17 cellular contexts compared by ENCODE assay signal in genomic region chr2:46561731-46562450, GRCh38. TPM values are rescaled to one million over a fixed set of nuclear protein-coding genes. Genes with fewer than 3 reads are reported as not detected.
DNase-seq lines count a peak whose midpoint lies in the region; ATAC-seq and TF ChIP-seq lines count a peak whose summit lies in the region.
"Had no signal": no experiment of that assay in that cellular context is flagged by ENCODE, and none has a peak within 500 bp of the region (broad histone marks: within the 10 kb centered on the region; RNA-seq: fewer than 3 reads in every experiment).

No MANE protein-coding gene starts in this region.

- no peak overlapping the region for H2BK120ac ChIP-seq in H9 (ENCODE audit: low read depth, low read length, poor library complexity, severe bottlenecking)

- no peak for ATAC-seq in CD4-positive, CD25-positive, alpha-beta regulatory T cell (ENCODE audit: low read depth in 2 of 2)
- no peak for ATAC-seq in T-helper 17 cell

- H4K91ac ChIP-seq in H9 (ENCODE audit: insufficient read length, low read depth, low read length): no peak overlapping the region

- no peak overlapping the region for H3K9ac ChIP-seq in H9 (ENCODE audit: extremely low read depth, insufficient read length, low read length)

- TF ChIP-seq POLR2A in sigmoid colon (IDR thresholded peaks at IDR 0.05): no peak

- no peak for DNase-seq in CD4-positive, CD25-positive, alpha-beta regulatory T cell
- DNase-seq in T-helper 17 cell (no peak), left ventricle myocardium inferior (peak; percentile 53), sigmoid colon (no peak), H9 (no peak), MCF 10A (ENCODE audit: unreplicated experiment) (no peak), midbrain (lab: John Stamatoyannopoulos, UW) (no peak)
- DNase-seq in stimulated activated CD4-positive, alpha-beta T cell treated with anti-CD3 and anti-CD28 coated beads, Interleukin-4, amount 100 ng/mL, for 1 hour: no peak
- DNase-seq: activated CD4-positive, alpha-beta T cell treated with anti-CD3 and anti-CD28 coated beads, Interleukin-2, amount 50 U/mL, for 4 hours; GF-D8; HCEC 1CT; NCI-H2029 treated with DMSO at 0.1 percent for 48 hours; NCI-H524 treated with DMSO at 0.1 percent for 48 hours; OCI-M1; stimulated activated naive CD4-positive, alpha-beta T cell treated with Interleukin-2 at 50 U/mL for 16 hours had no signal

- H3K27ac Mint-ChIP-seq in CD4-positive, CD25-positive, alpha-beta regulatory T cell: peak overlapping the region in 2 of 3 donors; percentile 28 to 48
- H3K27ac Mint-ChIP-seq in T-helper 17 cell (peak overlapping the region; percentile 78), H9 (no peak overlapping the region; a peak in 2 of 7 replicates), MCF 10A (ENCODE audit: low read depth, unreplicated experiment) (no peak overlapping the region)

- H2BK20ac ChIP-seq in H9 (ENCODE audit: low read depth, low read length, poor library complexity, severe bottlenecking): no peak overlapping the region

- peaks cover 28% of the 10 kb centered on the region for H3K36me3 Mint-ChIP-seq in CD4-positive, CD25-positive, alpha-beta regulatory T cell
- H3K36me3 Mint-ChIP-seq in T-helper 17 cell (ENCODE audit: low read depth): peaks cover 3% of the 10 kb centered on the region
- H3K36me3 Mint-ChIP-seq in H9 (ENCODE audit: insufficient read depth in 1 of 3, low read depth in 3 of 3): peaks cover 9 to 25% (median 24%) of the 10 kb centered on the region in 3 experiments
- peaks cover 7% of the 10 kb centered on the region for H3K36me3 Mint-ChIP-seq in MCF 10A (ENCODE audit: insufficient read depth, unreplicated experiment)

- no peaks in the 10 kb centered on the region for H3K27me3 ChIP-seq in CD4-positive, CD25-positive, alpha-beta regulatory T cell (ENCODE audit: control insufficient read depth, insufficient read depth, low read length)
- H3K27me3 ChIP-seq in left ventricle myocardium inferior (ENCODE audit: low read depth) (no peaks in the 10 kb centered on the region), sigmoid colon (no peaks in the 10 kb centered on the region), H9 (ENCODE audit: insufficient read depth, low read length) (no peaks in the 10 kb centered on the region)

- no peak overlapping the region for H3K4me2 ChIP-seq in H9 (ENCODE audit: insufficient read depth, insufficient read length, low read length)

- no peak overlapping the region for H2AK5ac ChIP-seq in H9 (ENCODE audit: insufficient read length, low read length)

- POLR2A ChIA-PET in MCF 10A (lab: Yijun Ruan, JAX): interaction anchor here (1.0 to 1.3 kb wide), 2 partner anchors 15 to 56 kb away, joined by 3 to 4 read pairs; no protein-coding TSS in a partner anchor

- peaks cover 2% of the 10 kb centered on the region for H3K4me1 ChIP-seq in CD4-positive, CD25-positive, alpha-beta regulatory T cell (ENCODE audit: control insufficient read depth, insufficient read depth, low read length, poor library complexity, severe bottlenecking)
- H3K4me1 ChIP-seq in left ventricle myocardium inferior (peaks cover 96% of the 10 kb centered on the region), sigmoid colon (peaks cover 0 to 58% (median 44%) of the 10 kb centered on the region in 4 donors), H9 (ENCODE audit: insufficient read depth, low read length) (0 out of 2 replicates have a peak, but pooled peaks cover 3% of the 10 kb centered on the region)

- TF ChIP-seq EP300 in sigmoid colon (IDR thresholded peaks at IDR 0.05): no peak

- peaks cover 4% of the 10 kb centered on the region for H3K79me1 ChIP-seq in H9 (ENCODE audit: insufficient read depth, low read depth, low read length, poor library complexity, severe bottlenecking)

- H4K5ac ChIP-seq in H9 (ENCODE audit: insufficient read length, low read depth, low read length): no peak overlapping the region

- H3K27me3 Mint-ChIP-seq in CD4-positive, CD25-positive, alpha-beta regulatory T cell: no peaks in the 10 kb centered on the region
- H3K27me3 Mint-ChIP-seq in T-helper 17 cell: no peaks in the 10 kb centered on the region
- H3K27me3 Mint-ChIP-seq in H9 (ENCODE audit: low read depth): no peaks in the 10 kb centered on the region
- H3K27me3 Mint-ChIP-seq in MCF 10A (ENCODE audit: insufficient read depth, unreplicated experiment): no peaks in the 10 kb centered on the region

- no peak overlapping the region for H2AFZ ChIP-seq in H9 (ENCODE audit: low read length)

- H3K23me2 ChIP-seq in H9 (ENCODE audit: insufficient read length, low read depth, low read length, poor library complexity, severe bottlenecking): no peaks in the 10 kb centered on the region

- no peak overlapping the region for H2BK5ac ChIP-seq in H9 (ENCODE audit: insufficient read length, low read length)

- H3K4me3 Mint-ChIP-seq in CD4-positive, CD25-positive, alpha-beta regulatory T cell: no peak overlapping the region
- peak overlapping the region; percentile 47 for H3K4me3 Mint-ChIP-seq in T-helper 17 cell
- no peak overlapping the region for H3K4me3 Mint-ChIP-seq in H9
- no peak overlapping the region for H3K4me3 Mint-ChIP-seq in MCF 10A (ENCODE audit: unreplicated experiment)

- peaks cover 4 to 6% of the 10 kb centered on the region in 2 experiments for H3K9me3 ChIP-seq in CD4-positive, CD25-positive, alpha-beta regulatory T cell (ENCODE audit: control insufficient read depth in 2 of 2, low read length in 2 of 2)
- no peaks in the 10 kb centered on the region for H3K9me3 ChIP-seq in T-helper 17 cell (ENCODE audit: control insufficient read depth, low read length, poor library complexity, severe bottlenecking)
- H3K9me3 ChIP-seq in left ventricle myocardium inferior (replicated peaks): peaks cover 12% of the 10 kb centered on the region
- H3K9me3 ChIP-seq in sigmoid colon: no peaks in the 10 kb centered on the region
- no peaks in the 10 kb centered on the region for H3K9me3 ChIP-seq in H9 (ENCODE audit: control insufficient read depth, low read depth, low read length)

- no peak for TF ChIP-seq CTCF in left ventricle myocardium inferior (IDR thresholded peaks at IDR 0.05; ENCODE audit: borderline replicate concordance)
- TF ChIP-seq CTCF in sigmoid colon (IDR thresholded peaks at IDR 0.05): no peak
- TF ChIP-seq CTCF in H9 (conservative IDR thresholded peaks at IDR 0.05): no peak
- TF ChIP-seq CTCF in MCF 10A (IDR thresholded peaks at IDR 0.05; ENCODE audit: unreplicated experiment): no peak

- CTCF ChIA-PET in MCF 10A (lab: Yijun Ruan, JAX): no interaction called here

- H4K20me1 ChIP-seq in H9 (ENCODE audit: control insufficient read depth, insufficient read depth, insufficient read length): no peaks in the 10 kb centered on the region

- no peak overlapping the region for H3K4me3 ChIP-seq in CD4-positive, CD25-positive, alpha-beta regulatory T cell (ENCODE audit: low read depth, low read length)
- H3K4me3 ChIP-seq in left ventricle myocardium inferior (peak overlapping the region; percentile 32), sigmoid colon (no peak overlapping the region)
- H3K4me3 ChIP-seq: SK-N-MC, skin epidermis had no signal

- no peak overlapping the region for H3K4ac ChIP-seq in H9 (ENCODE audit: low read depth, low read length)

- no peak overlapping the region for H3K18ac ChIP-seq in H9 (ENCODE audit: insufficient read length, low read depth, low read length)

- intact Hi-C loops in left ventricle myocardium inferior (cut with micrococcal nuclease): no loop called here
- intact Hi-C loops in sigmoid colon (cut with DNase I): no loop called here
- intact Hi-C loops in MCF 10A (cut with micrococcal nuclease): no loop called here

- no peak overlapping the region for H3K23ac ChIP-seq in H9 (ENCODE audit: insufficient read length, low read depth, low read length)

- H3K56ac ChIP-seq in H9 (ENCODE audit: insufficient read length, low read depth, low read length): no peak overlapping the region

- peaks cover 3% of the 10 kb centered on the region for H3K36me3 ChIP-seq in CD4-positive, CD25-positive, alpha-beta regulatory T cell (ENCODE audit: control insufficient read depth, insufficient read depth, low read length)
- H3K36me3 ChIP-seq in left ventricle myocardium inferior: peaks cover 18% of the 10 kb centered on the region
- no peaks in the 10 kb centered on the region for H3K36me3 ChIP-seq in sigmoid colon

- H3T11ph ChIP-seq in H9 (ENCODE audit: low read length): no peak overlapping the region

- no peaks in the 10 kb centered on the region for H3K79me2 ChIP-seq in H9 (ENCODE audit: insufficient read depth, low read length)

- peaks cover 26 to 56% (median 35%) of the 10 kb centered on the region in 4 donors for H3K4me1 Mint-ChIP-seq in CD4-positive, CD25-positive, alpha-beta regulatory T cell
- H3K4me1 Mint-ChIP-seq in T-helper 17 cell (peaks cover 38% of the 10 kb centered on the region), H9 (peaks cover 11 to 21% of the 10 kb centered on the region in 2 experiments), MCF 10A (ENCODE audit: insufficient read depth, unreplicated experiment) (peaks cover 7% of the 10 kb centered on the region)

- peaks cover 0 to 6% (median 2%) of the 10 kb centered on the region in 7 donors for H3K9me3 Mint-ChIP-seq in CD4-positive, CD25-positive, alpha-beta regulatory T cell
- peaks cover 13 to 16% of the 10 kb centered on the region in 2 experiments for H3K9me3 Mint-ChIP-seq in H9
- H3K9me3 Mint-ChIP-seq in MCF 10A (ENCODE audit: unreplicated experiment): peaks cover 14% of the 10 kb centered on the region

- BruUV-seq in MCF 10A (replicated peaks; lab: Mats Ljungman, UMichigan): no TSS peak

- H3K14ac ChIP-seq in H9 (ENCODE audit: insufficient read depth, low read length): no peak overlapping the region

- WGBS in sigmoid colon, 2 donors: 89% methylated on average over 9 of the region's 9 CpGs
- WGBS in H9 (ENCODE audit: extremely low coverage, insufficient read length, low lambda C conversion rate): no CpG with 5 or more reads among the region's 9 CpGs

- no peak overlapping the region for H2BK12ac ChIP-seq in H9 (ENCODE audit: insufficient read length, low read depth, low read length)

- H4K8ac ChIP-seq in H9 (replicated peaks; ENCODE audit: insufficient read length, low read depth, low read length): no peak overlapping the region

- no peak overlapping the region for H2BK15ac ChIP-seq in H9 (ENCODE audit: low read depth, low read length)

- H3K27ac ChIP-seq in CD4-positive, CD25-positive, alpha-beta regulatory T cell (ENCODE audit: insufficient read depth, low read length, poor library complexity, severe bottlenecking): no peak overlapping the region
- peak overlapping the region; percentile 85 for H3K27ac ChIP-seq in left ventricle myocardium inferior (replicated peaks)
- H3K27ac ChIP-seq in sigmoid colon: peak overlapping the region in 3 of 4 donors; percentile 0 to 10 (median 9)
- no peak overlapping the region for H3K27ac ChIP-seq in H9 (ENCODE audit: insufficient read length, low read depth, low read length)
- H3K27ac ChIP-seq: SK-N-MC had no signal

RNA-seq across cellular contexts. Expression of gene ATP6V1E2, which starts 19.5 kb away (rescaled TPM):
- total RNA-seq in CD4-positive, CD25-positive, alpha-beta regulatory T cell: 5.5 TPM
- 1 to 10 TPM; 4.9 to 8.5 (median 6.2) TPM for polyA plus RNA-seq in CD4-positive, CD25-positive, alpha-beta regulatory T cell
- total RNA-seq in T-helper 17 cell (10 to 100 TPM in 1 of 2 donors, 1 to 10 TPM in 1; 8.5 to 10.4 TPM), left ventricle myocardium inferior (9.1 TPM), sigmoid colon (1 to 10 TPM; 1.9 to 7.1 (median 3.6) TPM), H9 (2021) (6.3 and 6.9 TPM in 2 replicates), MCF 10A (2022) (11.9 and 18.4 TPM in 2 replicates)
- polyA plus RNA-seq in sigmoid colon: 1 to 10 TPM; 1.8 to 4.3 (median 2.1) TPM

RNA-seq across cellular contexts. Expression of gene RHOQ, which starts 19.6 kb away (rescaled TPM):
- 16.1 TPM for total RNA-seq in CD4-positive, CD25-positive, alpha-beta regulatory T cell
- polyA plus RNA-seq in CD4-positive, CD25-positive, alpha-beta regulatory T cell: 1 to 10 TPM in 2 of 4 donors, under 1 TPM in 2; 0.60 to 2.2 (median 1.00) TPM
- 10 to 100 TPM; 19.7 to 26.5 TPM for total RNA-seq in T-helper 17 cell
- 380 TPM for total RNA-seq in left ventricle myocardium inferior
- 100 to 1,000 TPM; 124 to 146 (median 136) TPM for total RNA-seq in sigmoid colon
- polyA plus RNA-seq in sigmoid colon: 10 to 100 TPM; 17.1 to 37.2 (median 24.7) TPM
- total RNA-seq in H9 (2021): 39.9 and 41.5 TPM in 2 replicates
- 30.4 and 44.8 TPM in 2 replicates for total RNA-seq in MCF 10A (2022)

RNA-seq across cellular contexts. Expression of gene PIGF, which starts 55.0 kb away (rescaled TPM):
- 12.5 TPM for total RNA-seq in CD4-positive, CD25-positive, alpha-beta regulatory T cell
- polyA plus RNA-seq in CD4-positive, CD25-positive, alpha-beta regulatory T cell: 10 to 100 TPM; 20.0 to 31.1 (median 21.9) TPM
- total RNA-seq in T-helper 17 cell (10 to 100 TPM; 12.1 to 12.6 TPM), left ventricle myocardium inferior (10.3 TPM), sigmoid colon (10 to 100 TPM in 2 of 4 donors, 1 to 10 TPM in 2; 5.4 to 13.2 (median 10.8) TPM), H9 (2021) (29.1 and 32.0 TPM in 2 replicates), MCF 10A (2022) (23.0 and 24.5 TPM in 2 replicates)
- 10 to 100 TPM; 10.2 to 23.0 (median 18.3) TPM for polyA plus RNA-seq in sigmoid colon

RNA-seq across cellular contexts. Expression of gene CRIPT, which starts 55.1 kb away (rescaled TPM):
- 18.3 TPM for total RNA-seq in CD4-positive, CD25-positive, alpha-beta regulatory T cell
- polyA plus RNA-seq in CD4-positive, CD25-positive, alpha-beta regulatory T cell: 10 to 100 TPM in 3 of 4 donors, 1 to 10 TPM in 1; 9.8 to 19.3 (median 16.3) TPM
- total RNA-seq in T-helper 17 cell: 10 to 100 TPM; 13.5 to 14.7 TPM
- total RNA-seq in left ventricle myocardium inferior: 19.4 TPM
- 10 to 100 TPM; 15.1 to 30.1 (median 22.1) TPM for total RNA-seq in sigmoid colon
- 10 to 100 TPM in 2 of 3 donors, 1 to 10 TPM in 1; 6.9 to 22.4 (median 17.4) TPM for polyA plus RNA-seq in sigmoid colon
- total RNA-seq in H9 (2021): 13.6 and 15.1 TPM in 2 replicates
- 11.1 and 14.3 TPM in 2 replicates for total RNA-seq in MCF 10A (2022)

Comparison
In these comparisons a context has a peak if more than half of its experiments do, and no peak if none do; other contexts are left out.
1. H3K27ac ChIP-seq: peak in left ventricle myocardium inferior (single experiment) and sigmoid colon (3 of 4); none in CD4-positive, CD25-positive, alpha-beta regulatory T cell (single experiment) and H9 (single experiment).
2. H3K27ac Mint-ChIP-seq: peak in CD4-positive, CD25-positive, alpha-beta regulatory T cell (2 of 3) and T-helper 17 cell (single experiment); none in H9 (0 of 3) and MCF 10A (single experiment).